Comparison of ENCODE assay signal across 18 cellular contexts in genomic region chr4:135123632-135124031, GRCh38.
DNase-seq lines count a peak whose midpoint lies in the region; ATAC-seq and TF ChIP-seq lines count a peak whose summit lies in the region.
"Had no signal": no experiment of that assay in that cellular context is flagged by ENCODE, and none has a peak within 500 bp of the region (broad histone marks: within the 10 kb centered on the region; RNA-seq: fewer than 3 reads in every experiment).

No MANE protein-coding gene starts in this region.

- no peak overlapping the region for H4K8ac ChIP-seq in neuronal stem cell (ENCODE audit: low read depth, low read length)

- H3K23ac ChIP-seq in neuronal stem cell (ENCODE audit: low read depth, low read length, poor library complexity) = no peak overlapping the region

- H3K27me3 Mint-ChIP-seq in chondrocyte (ENCODE audit: low read depth) = no peaks in the 10 kb centered on the region

- no peaks in the 10 kb centered on the region for H3K79me1 ChIP-seq in neuronal stem cell (ENCODE audit: low read depth, low read length)

- no peaks in the 10 kb centered on the region for H3K79me2 ChIP-seq in DND-41 (ENCODE audit: insufficient read depth, low read length)

- peak overlapping the region; percentile 39; the same call in 1 of the 2 replicates for H2AFZ ChIP-seq in DND-41 (ENCODE audit: low read depth, low read length)
- peak overlapping the region; percentile 64 for H2AFZ ChIP-seq in neuronal stem cell (ENCODE audit: low read length)

- no peak overlapping the region for H2BK12ac ChIP-seq in neuronal stem cell (ENCODE audit: low read length)

- peaks cover 3% of the 10 kb centered on the region for H3K9me3 Mint-ChIP-seq in chondrocyte (ENCODE audit: low read depth)

- H3K14ac ChIP-seq in neuronal stem cell (ENCODE audit: low read length) = no peak overlapping the region

- TF ChIP-seq CTCF in DND-41 (IDR thresholded peaks at IDR 0.05; ENCODE audit: borderline replicate concordance, extremely low read depth, low read length, poor library complexity, severe bottlenecking) (no peak), chondrocyte (IDR thresholded peaks at IDR 0.05) (no peak)

- H2AK5ac ChIP-seq in neuronal stem cell (ENCODE audit: low read depth, low read length) = no peak overlapping the region

- no CpG with 5 or more reads among the region's 1 CpG for WGBS in neuronal stem cell (ENCODE audit: extremely low coverage in 2 of 2, insufficient read length in 2 of 2, insufficient replicate concordance in 1 of 2), 2 donors

- H3K36me3 Mint-ChIP-seq in chondrocyte (ENCODE audit: low read depth) = no peaks in the 10 kb centered on the region
- H3K36me3 Mint-ChIP-seq: CD8-positive, alpha-beta T cell had no signal

- H3K4me2 ChIP-seq in DND-41 (ENCODE audit: insufficient read depth, low read length) = no peak overlapping the region
- no peak overlapping the region for H3K4me2 ChIP-seq in neuronal stem cell (ENCODE audit: insufficient read depth, low read length, poor library complexity, severe bottlenecking)
- H3K4me2 ChIP-seq: A549; BLaER1 treated with 17β-estradiol and CSF1 and Interleukin-3, amounts not matched to agents 10 nM and 100 nM had no signal

- H3K9me3 ChIP-seq in DND-41 (ENCODE audit: insufficient read depth, low read length, severe bottlenecking) (no peaks in the 10 kb centered on the region), neuronal stem cell (replicated peaks in 1 of 2; ENCODE audit: control insufficient read depth in 2 of 2, insufficient read depth in 1 of 2, low read depth in 1 of 2, low read length in 2 of 2) (no peaks in the 10 kb centered on the region)
- H3K9me3 ChIP-seq: A549; BLaER1 treated with 17β-estradiol and CSF1 and Interleukin-3, amounts not matched to agents 10 nM and 100 nM had no signal

- no peaks in the 10 kb centered on the region for H3K36me3 ChIP-seq in DND-41 (ENCODE audit: insufficient read depth, low read length)
- no peaks in the 10 kb centered on the region for H3K36me3 ChIP-seq in neuronal stem cell (replicated peaks in 1 of 2; ENCODE audit: control insufficient read depth in 2 of 2, insufficient read depth in 2 of 2, low read length in 2 of 2)
- H3K36me3 ChIP-seq: BLaER1 treated with 17β-estradiol and CSF1 and Interleukin-3, amounts not matched to agents 10 nM and 100 nM had no signal

- H4K20me1 ChIP-seq in DND-41 (ENCODE audit: insufficient read depth, low read length) = no peaks in the 10 kb centered on the region
- H4K20me1 ChIP-seq: BLaER1 treated with 17β-estradiol and CSF1 and Interleukin-3, amounts not matched to agents 10 nM and 100 nM had no signal

- H3K27ac Mint-ChIP-seq in chondrocyte (ENCODE audit: unreplicated experiment) = peak overlapping the region; percentile 60
- H3K27ac Mint-ChIP-seq: CD8-positive, alpha-beta T cell had no signal

- no peak overlapping the region for H3K9ac ChIP-seq in DND-41 (ENCODE audit: low read depth, low read length)
- H3K9ac ChIP-seq in neuronal stem cell (ENCODE audit: low read depth, low read length, poor library complexity) = no peak overlapping the region
- H3K9ac ChIP-seq: BLaER1 treated with 17β-estradiol and CSF1 and Interleukin-3, amounts not matched to agents 10 nM and 100 nM had no signal

- no peak overlapping the region for H3K4me3 ChIP-seq in DND-41 (ENCODE audit: low read depth in 1 of 2, low read length in 2 of 2)
- H3K4me3 ChIP-seq in neuronal stem cell (ENCODE audit: low read length in 2 of 2) = no peak overlapping the region
- H3K4me3 ChIP-seq: A549; BLaER1 treated with 17β-estradiol and CSF1 and Interleukin-3, amounts not matched to agents 10 nM and 100 nM had no signal

- H3K4me1 Mint-ChIP-seq in chondrocyte (ENCODE audit: low read depth) = peaks cover 22% of the 10 kb centered on the region

- no peak overlapping the region for H3K27ac ChIP-seq in DND-41 (ENCODE audit: low read length)
- H3K27ac ChIP-seq in neuronal stem cell (replicated peaks; ENCODE audit: low read length) = no peak overlapping the region
- no peak overlapping the region for H3K27ac ChIP-seq in substantia nigra (ENCODE audit: low read depth, low read length, poor library complexity, severe bottlenecking)
- H3K27ac ChIP-seq: A549; BLaER1 treated with 17β-estradiol and CSF1 and Interleukin-3, amounts not matched to agents 10 nM and 100 nM had no signal

- H3K4me1 ChIP-seq in DND-41 (ENCODE audit: insufficient read depth, low read length) (no peaks in the 10 kb centered on the region), neuronal stem cell (ENCODE audit: control insufficient read depth in 2 of 2, insufficient read depth in 1 of 2, low read depth in 1 of 2, low read length in 2 of 2) (no peaks in the 10 kb centered on the region)
- H3K4me1 ChIP-seq: A549; BLaER1 treated with 17β-estradiol and CSF1 and Interleukin-3, amounts not matched to agents 10 nM and 100 nM had no signal

- H3K4ac ChIP-seq in neuronal stem cell (ENCODE audit: low read length) = no peak overlapping the region

- H2BK15ac ChIP-seq in neuronal stem cell (ENCODE audit: low read length) = no peak overlapping the region

- no peak for ATAC-seq in DND-41 (ENCODE audit: insufficient read depth, low read depth)
- ATAC-seq in GM19397 (IDR thresholded peaks at IDR 0.05; ENCODE audit: unreplicated experiment) = no peak
- ATAC-seq: A549; CD8-positive, alpha-beta T cell; Panc1 had no signal

- no peak overlapping the region for H3K18ac ChIP-seq in neuronal stem cell (ENCODE audit: low read length)

- H2BK120ac ChIP-seq in neuronal stem cell (ENCODE audit: low read depth, low read length) = no peak overlapping the region

- no peaks in the 10 kb centered on the region for H3K27me3 ChIP-seq in DND-41 (ENCODE audit: insufficient read depth, low read length, poor library complexity)
- no peaks in the 10 kb centered on the region for H3K27me3 ChIP-seq in neuronal stem cell (ENCODE audit: control insufficient read depth in 3 of 3, insufficient read depth in 3 of 3, low read depth in 1 of 3, low read length in 3 of 3)
- H3K27me3 ChIP-seq: BLaER1 treated with 17β-estradiol and CSF1 and Interleukin-3, amounts not matched to agents 10 nM and 100 nM had no signal

- H2BK5ac ChIP-seq in neuronal stem cell (ENCODE audit: low read length) = no peak overlapping the region

- H3K4me3 Mint-ChIP-seq in chondrocyte (ENCODE audit: unreplicated experiment) = no peak overlapping the region
- H3K4me3 Mint-ChIP-seq: CD8-positive, alpha-beta T cell had no signal

- no peak for DNase-seq in DND-41
- peak; percentile 67 for DNase-seq in OCI-M1 (lab: John Stamatoyannopoulos, UW)
- DNase-seq in chondrocyte (ENCODE audit: low spot score) = no peak
- DNase-seq in neuronal stem cell (ENCODE audit: low spot score) = no peak
- no peak for DNase-seq in NCI-H128 (lab: John Stamatoyannopoulos, UW; ENCODE audit: unreplicated experiment)
- DNase-seq in substantia nigra (lab: John Stamatoyannopoulos, UW) = no peak
- DNase-seq in mucosa of gallbladder (ENCODE audit: low spot score) = no peak
- DNase-seq: CD8-positive, alpha-beta T cell; DMS79 treated with DMSO at 0.1 percent for 48 hours; MM.1S; NCI-H1092; NCI-H146; NCI-H2029 treated with DMSO at 0.1 percent for 48 hours; NCI-H510A treated with DMSO at 0.1 percent for 48 hours had no signal

- H4K91ac ChIP-seq in neuronal stem cell (ENCODE audit: low read depth, low read length, poor library complexity) = no peak overlapping the region
